In the genomic region with DNA sequence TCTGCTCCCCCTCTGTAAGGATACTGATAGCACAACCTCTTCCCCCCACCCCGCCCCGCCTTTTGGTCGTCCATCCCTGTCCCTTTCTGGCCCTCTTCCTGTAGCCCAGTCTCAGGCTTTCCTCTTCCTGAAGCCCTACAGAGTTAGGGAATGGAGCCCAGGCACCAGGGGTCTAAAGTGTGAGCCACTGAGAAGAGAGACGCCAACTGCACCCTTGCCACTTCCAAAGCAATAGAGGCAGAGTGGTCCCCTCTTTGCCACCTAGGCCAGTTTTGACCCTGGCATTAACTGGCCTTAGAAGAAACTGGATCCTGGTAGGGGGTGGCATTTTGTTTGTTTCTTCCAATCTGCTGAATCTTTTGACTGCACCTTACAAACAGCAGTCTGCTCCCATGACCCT, we compare ENCODE assay signal across 20 cellular contexts. TPM values are rescaled to one million over a fixed set of nuclear protein-coding genes. Genes with fewer than 3 reads are reported as not detected.
A peak's percentile ranks its signal among the peaks of the same experiment; 100 is the strongest.
DNase-seq lines count a peak whose midpoint lies in the region; ATAC-seq and TF ChIP-seq lines count a peak whose summit lies in the region.
"Had no signal": no experiment of that assay in that cellular context is flagged by ENCODE, and none has a peak within 500 bp of the region (broad histone marks: within the 10 kb centered on the region; RNA-seq: fewer than 3 reads in every experiment).

No MANE protein-coding gene starts in this region.

- H3K27ac Mint-ChIP-seq in CD4-positive, alpha-beta T cell, result peak overlapping the region; percentile 55
- peak overlapping the region; percentile 54 for H3K27ac Mint-ChIP-seq in activated T-helper 17 cell treated with anti-CD3 and anti-CD28 coated beads, Interleukin-2, amount 50 U/mL, for 72 hours
- H3K27ac Mint-ChIP-seq in naive thymus-derived CD4-positive, alpha-beta T cell, result peak overlapping the region in 6 of 9 donors; percentile 9 to 77 (median 28)
- no peak overlapping the region for H3K27ac Mint-ChIP-seq in progenitor cell of endocrine pancreas

- peak overlapping the region; percentile 59 for H3K27ac ChIP-seq in A673 (ENCODE audit: low read depth, low read length, poor library complexity, severe bottlenecking)
- H3K27ac ChIP-seq in CD4-positive, alpha-beta T cell (ENCODE audit: low read depth, low read length), result no peak overlapping the region
- no peak overlapping the region for H3K27ac ChIP-seq in naive thymus-derived CD4-positive, alpha-beta T cell (ENCODE audit: low read depth, low read length)
- H3K27ac ChIP-seq in gastrocnemius medialis, result no peak overlapping the region
- H3K27ac ChIP-seq: esophagus muscularis mucosa, Peyer's patch had no signal

- peaks cover 43% of the 10 kb centered on the region for H3K4me1 Mint-ChIP-seq in CD4-positive, alpha-beta T cell (ENCODE audit: low read depth)
- no peaks in the 10 kb centered on the region for H3K4me1 Mint-ChIP-seq in activated T-helper 17 cell treated with anti-CD3 and anti-CD28 coated beads, Interleukin-2, amount 50 U/mL, for 72 hours
- H3K4me1 Mint-ChIP-seq in naive thymus-derived CD4-positive, alpha-beta T cell, result peaks cover 17 to 52% (median 37%) of the 10 kb centered on the region in 7 donors
- peaks cover 2% of the 10 kb centered on the region for H3K4me1 Mint-ChIP-seq in progenitor cell of endocrine pancreas (ENCODE audit: low read depth)

- H3K36me3 ChIP-seq in A673 (ENCODE audit: insufficient read depth, low read length, poor library complexity, severe bottlenecking) (peaks cover 48% of the 10 kb centered on the region), gastrocnemius medialis (peaks cover 0 to 57% of the 10 kb centered on the region in 2 donors)
- H3K36me3 ChIP-seq in naive thymus-derived CD4-positive, alpha-beta T cell (ENCODE audit: control insufficient read depth in 2 of 3, insufficient read depth in 3 of 3, low read length in 3 of 3), result peaks cover 15 to 57% (median 36%) of the 10 kb centered on the region in 3 experiments

- DNase-seq in A673 (ENCODE audit: low spot score) (no peak), gastrocnemius medialis (no peak), NCI-H1092 (lab: John Stamatoyannopoulos, UW) (no peak), progenitor cell of endocrine pancreas (ENCODE audit: low spot score, unreplicated experiment) (no peak)
- DNase-seq in CD4-positive, alpha-beta T cell, result no peak
- DNase-seq in naive thymus-derived CD4-positive, alpha-beta T cell, result no peak
- no peak for DNase-seq in stimulated activated CD4-positive, alpha-beta T cell treated with anti-CD3 and anti-CD28 coated beads, Interleukin-15, amount 100 ng/mL, for 24 hours
- DNase-seq: activated CD4-positive, CD25-positive, alpha-beta regulatory T cell treated with anti-CD3 and anti-CD28 coated beads, Interleukin-2, amount 50 U/mL, for 72 hours; effector CD8-positive, alpha-beta T cell; EL; HCEC 1CT; NCI-H1105 treated with DMSO at 0.1 percent for 48 hours; NCI-H2107; NCI-H510A; NK-92 treated with Interleukin-12 subunit alpha and Interleukin-12 subunit beta, amount 100 ng/mL, for 24 hours; Peyer's patch; stimulated activated CD4-positive, alpha-beta T cell treated with anti-CD3 and anti-CD28 coated beads, Interleukin-12 subunit alpha, Interleukin-12 subunit beta, amount 100 ng/mL, for 4 hours; stimulated activated CD8-positive, alpha-beta memory T cell treated with anti-CD3 and anti-CD28 coated beads, Interleukin-4, amount 100 ng/mL, for 48 hours had no signal

- BruUV-seq in A673 (replicated peaks; lab: Mats Ljungman, UMichigan), result no TSS peak

- POLR2A ChIA-PET in A673 (lab: Charles Lee; ENCODE audit: low non-redundant PET), result no interaction called here
- POLR2A ChIA-PET in CD4-positive, alpha-beta T cell (lab: Charles Lee), result no interaction called here
- POLR2A ChIA-PET in naive thymus-derived CD4-positive, alpha-beta T cell (lab: Charles Lee), result interaction anchor here (1.6 kb wide), 1 partner anchor 16 kb away, joined by 4 read pairs; no protein-coding TSS in a partner anchor

- no peak for TF ChIP-seq POLR2A in gastrocnemius medialis (IDR thresholded peaks at IDR 0.05)

- in situ Hi-C loops in gastrocnemius medialis (cut with MboI; ENCODE audit: low sequenced_read_pairs in 4 of 4), result no loop called here

- H3K9me3 ChIP-seq in A673 (ENCODE audit: low read depth, low read length, poor library complexity, severe bottlenecking) (no peaks in the 10 kb centered on the region), gastrocnemius medialis (no peaks in the 10 kb centered on the region)
- H3K9me3 ChIP-seq in CD4-positive, alpha-beta T cell (ENCODE audit: control insufficient read depth, low read length), result no peaks in the 10 kb centered on the region
- H3K9me3 ChIP-seq in naive thymus-derived CD4-positive, alpha-beta T cell (ENCODE audit: control insufficient read depth in 2 of 3, low read length in 3 of 3), result no peaks in the 10 kb centered on the region
- H3K9me3 ChIP-seq: esophagus muscularis mucosa, Peyer's patch had no signal

- H3K4me3 Mint-ChIP-seq in CD4-positive, alpha-beta T cell, result no peak overlapping the region
- H3K4me3 Mint-ChIP-seq in activated T-helper 17 cell treated with anti-CD3 and anti-CD28 coated beads, Interleukin-2, amount 50 U/mL, for 72 hours, result no peak overlapping the region
- H3K4me3 Mint-ChIP-seq in naive thymus-derived CD4-positive, alpha-beta T cell, result no peak overlapping the region
- H3K4me3 Mint-ChIP-seq in progenitor cell of endocrine pancreas (ENCODE audit: low read depth), result no peak overlapping the region

- TF ChIP-seq CTCF in A673 (conservative IDR thresholded peaks at IDR 0.05; ENCODE audit: low read depth, low read length), result no peak
- no peak for TF ChIP-seq CTCF in CD4-positive, alpha-beta T cell (IDR thresholded peaks at IDR 0.05)
- no peak for TF ChIP-seq CTCF in gastrocnemius medialis (IDR thresholded peaks at IDR 0.05 in 4 of 5, conservative IDR thresholded peaks at IDR 0.05 in 1 of 5)
- no peak for TF ChIP-seq CTCF in progenitor cell of endocrine pancreas (IDR thresholded peaks at IDR 0.05; ENCODE audit: unreplicated experiment)

- no peaks in the 10 kb centered on the region for H3K9me3 Mint-ChIP-seq in CD4-positive, alpha-beta T cell
- H3K9me3 Mint-ChIP-seq in activated T-helper 17 cell treated with anti-CD3 and anti-CD28 coated beads, Interleukin-2, amount 50 U/mL, for 72 hours, result no peaks in the 10 kb centered on the region
- H3K9me3 Mint-ChIP-seq in naive thymus-derived CD4-positive, alpha-beta T cell, result peaks cover 0 to 3% (median 0%) of the 10 kb centered on the region in 11 donors
- no peaks in the 10 kb centered on the region for H3K9me3 Mint-ChIP-seq in progenitor cell of endocrine pancreas (ENCODE audit: low read depth)

- H3K4me1 ChIP-seq in A673 (ENCODE audit: insufficient read depth, low read length, poor library complexity, severe bottlenecking), result peaks cover 5% of the 10 kb centered on the region
- H3K4me1 ChIP-seq in naive thymus-derived CD4-positive, alpha-beta T cell (ENCODE audit: control insufficient read depth in 2 of 2, insufficient read depth in 2 of 2, low read length in 2 of 2), result peaks cover 4 to 21% of the 10 kb centered on the region in 2 donors
- peaks cover 0 to 8% of the 10 kb centered on the region in 2 donors for H3K4me1 ChIP-seq in gastrocnemius medialis

- no peaks in the 10 kb centered on the region for H3K27me3 Mint-ChIP-seq in CD4-positive, alpha-beta T cell
- no peaks in the 10 kb centered on the region for H3K27me3 Mint-ChIP-seq in activated T-helper 17 cell treated with anti-CD3 and anti-CD28 coated beads, Interleukin-2, amount 50 U/mL, for 72 hours
- H3K27me3 Mint-ChIP-seq in naive thymus-derived CD4-positive, alpha-beta T cell, result no peaks in the 10 kb centered on the region
- peaks cover 9% of the 10 kb centered on the region for H3K27me3 Mint-ChIP-seq in progenitor cell of endocrine pancreas

- H3K4me3 ChIP-seq in A673 (ENCODE audit: low read depth, low read length, poor library complexity, severe bottlenecking) (no peak overlapping the region), gastrocnemius medialis (no peak overlapping the region)
- H3K4me3 ChIP-seq in naive thymus-derived CD4-positive, alpha-beta T cell (ENCODE audit: low read length), result no peak overlapping the region
- H3K4me3 ChIP-seq: esophagus muscularis mucosa, Peyer's patch had no signal

- intact Hi-C loops in A673 (cut with micrococcal nuclease; ENCODE audit: unreplicated experiment) (loop anchor here (10.0 kb wide), 1 partner anchor 202 kb away; a partner anchor contains a TSS), gastrocnemius medialis (cut with DNase I; ENCODE audit: low total_unique reads) (no loop called here)
- intact Hi-C loops in CD4-positive, alpha-beta T cell (cut with DNase I, micrococcal nuclease), result no loop called here
- intact Hi-C loops in naive thymus-derived CD4-positive, alpha-beta T cell (cut with micrococcal nuclease), result no loop called here

- peaks cover 58% of the 10 kb centered on the region for H3K36me3 Mint-ChIP-seq in CD4-positive, alpha-beta T cell (ENCODE audit: low read depth)
- peaks cover 61% of the 10 kb centered on the region for H3K36me3 Mint-ChIP-seq in activated T-helper 17 cell treated with anti-CD3 and anti-CD28 coated beads, Interleukin-2, amount 50 U/mL, for 72 hours (ENCODE audit: low read depth)
- H3K36me3 Mint-ChIP-seq in naive thymus-derived CD4-positive, alpha-beta T cell, result peaks cover 12 to 35% (median 19%) of the 10 kb centered on the region in 5 donors
- peaks cover 20% of the 10 kb centered on the region for H3K36me3 Mint-ChIP-seq in progenitor cell of endocrine pancreas (ENCODE audit: insufficient read depth)

- H3K27me3 ChIP-seq in A673 (replicated peaks; ENCODE audit: insufficient read depth, low read depth, low read length, poor library complexity), result no peaks in the 10 kb centered on the region
- H3K27me3 ChIP-seq in CD4-positive, alpha-beta T cell (ENCODE audit: control insufficient read depth, insufficient read depth, low read length), result no peaks in the 10 kb centered on the region
- no peaks in the 10 kb centered on the region for H3K27me3 ChIP-seq in naive thymus-derived CD4-positive, alpha-beta T cell (ENCODE audit: control insufficient read depth in 2 of 2, insufficient read depth in 2 of 2, low read length in 2 of 2)
- H3K27me3 ChIP-seq in gastrocnemius medialis, result no peaks in the 10 kb centered on the region
- H3K27me3 ChIP-seq: esophagus muscularis mucosa, Peyer's patch had no signal

- ATAC-seq in CD4-positive, alpha-beta T cell (ENCODE audit: poor library complexity), result no peak
- ATAC-seq in activated T-helper 17 cell treated with anti-CD3 and anti-CD28 coated beads, Interleukin-2, amount 50 U/mL, for 72 hours (replicated peaks), result no peak
- ATAC-seq in naive thymus-derived CD4-positive, alpha-beta T cell, result no peak
- no peak for ATAC-seq in gastrocnemius medialis

- CTCF ChIA-PET in A673 (lab: Charles Lee), result no interaction called here
- CTCF ChIA-PET in CD4-positive, alpha-beta T cell (lab: Charles Lee), result interaction anchor here (1.2 to 1.6 kb wide), 2 partner anchors 61 to 62 kb away, joined by 3 read pairs; no protein-coding TSS in a partner anchor
- CTCF ChIA-PET in naive thymus-derived CD4-positive, alpha-beta T cell (lab: Charles Lee), result interaction anchor here (0.6 to 0.8 kb wide), 4 partner anchors 12 to 75 kb away, joined by 3 to 4 read pairs (median 4); no protein-coding TSS in a partner anchor

RNA-seq across cellular contexts. Expression of a gene that starts 9.8 kb away (rescaled TPM):
- total RNA-seq in A673 (2021), result 88.6 and 92.6 TPM in 2 replicates
- total RNA-seq in CD4-positive, alpha-beta T cell, result 100 to 1,000 TPM; 309 to 325 TPM
- 100 to 1,000 TPM; 197 to 265 TPM for total RNA-seq in activated T-helper 17 cell treated with anti-CD3 and anti-CD28 coated beads, Interleukin-2, amount 50 U/mL, for 72 hours
- total RNA-seq in naive thymus-derived CD4-positive, alpha-beta T cell, result 100 to 1,000 TPM; 305 to 399 (median 322) TPM
- polyA plus RNA-seq in naive thymus-derived CD4-positive, alpha-beta T cell, result 10 to 100 TPM; 18.5 to 38.0 TPM
- total RNA-seq in gastrocnemius medialis, result 10 to 100 TPM; 40.2 to 79.8 (median 68.4) TPM
- 52.9 and 53.0 TPM in 2 replicates for total RNA-seq in progenitor cell of endocrine pancreas

RNA-seq across cellular contexts. Expression of a gene that starts 32.6 kb away (rescaled TPM):
- total RNA-seq in A673 (2021), result 94.2 and 101 TPM in 2 replicates
- total RNA-seq in CD4-positive, alpha-beta T cell, result 100 to 1,000 TPM; 160 to 161 TPM
- total RNA-seq in activated T-helper 17 cell treated with anti-CD3 and anti-CD28 coated beads, Interleukin-2, amount 50 U/mL, for 72 hours, result 100 to 1,000 TPM; 102 to 137 TPM
- total RNA-seq in naive thymus-derived CD4-positive, alpha-beta T cell, result 100 to 1,000 TPM; 161 to 286 (median 191) TPM
- polyA plus RNA-seq in naive thymus-derived CD4-positive, alpha-beta T cell, result 10 to 100 TPM in 1 of 2 donors, 1 to 10 TPM in 1; 6.3 to 19.5 TPM
- 10 to 100 TPM in 1 of 4 donors, 1 to 10 TPM in 3; 5.8 to 10.6 (median 9.7) TPM for total RNA-seq in gastrocnemius medialis
- total RNA-seq in progenitor cell of endocrine pancreas, result 74.9 and 76.0 TPM in 2 replicates

RNA-seq across cellular contexts. Expression of a gene that starts 46.9 kb away (rescaled TPM):
- total RNA-seq in A673 (2021) (5.5 and 7.8 TPM in 2 replicates), gastrocnemius medialis (10 to 100 TPM in 2 of 4 donors, 1 to 10 TPM in 2; 7.9 to 16.3 (median 11.9) TPM), progenitor cell of endocrine pancreas (48.9 and 56.9 TPM in 2 replicates)
- total RNA-seq in CD4-positive, alpha-beta T cell, result 1 to 10 TPM; 8.5 to 8.8 TPM
- 10 to 100 TPM; 15.8 to 22.0 TPM for total RNA-seq in activated T-helper 17 cell treated with anti-CD3 and anti-CD28 coated beads, Interleukin-2, amount 50 U/mL, for 72 hours
- total RNA-seq in naive thymus-derived CD4-positive, alpha-beta T cell, result 10 to 100 TPM in 4 of 5 experiments, 1 to 10 TPM in 1; 8.8 to 23.8 (median 15.0) TPM
- 1 to 10 TPM; 1.1 to 4.9 TPM for polyA plus RNA-seq in naive thymus-derived CD4-positive, alpha-beta T cell
